In the genomic region with DNA sequence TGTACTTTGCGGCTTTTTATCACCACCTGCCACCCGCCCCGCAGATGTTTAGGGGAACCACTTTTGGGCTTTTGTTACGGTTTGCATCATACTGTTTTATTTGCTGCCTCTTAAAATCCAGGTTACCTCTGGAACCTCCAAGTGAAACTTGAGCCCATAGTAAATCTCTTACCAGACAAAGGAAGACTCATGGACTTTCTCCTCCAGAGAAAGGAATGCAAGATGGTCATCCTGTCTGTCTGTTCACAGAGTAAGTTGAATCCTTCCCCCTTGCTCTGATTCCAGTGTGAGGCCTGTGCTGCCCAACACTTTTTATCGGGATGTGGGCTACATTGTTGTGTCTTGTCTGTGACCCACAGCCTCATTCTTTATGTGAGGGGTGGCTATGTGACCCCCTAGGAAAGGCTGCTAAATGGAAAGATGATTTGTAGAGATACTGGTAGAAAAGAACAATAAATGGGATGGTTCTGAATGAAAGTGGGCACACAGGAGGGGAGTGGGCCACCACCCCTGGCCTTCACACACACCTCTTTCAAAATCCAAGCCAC, we compare ENCODE assay signal across 26 cellular contexts. TPM values are rescaled to one million over a fixed set of nuclear protein-coding genes. Genes with fewer than 3 reads are reported as not detected.
A peak's percentile ranks its signal among the peaks of the same experiment; 100 is the strongest.
DNase-seq lines count a peak whose midpoint lies in the region; ATAC-seq lines count a peak whose summit lies in the region.
"Had no signal": no experiment of that assay in that cellular context is flagged by ENCODE, and none has a peak within 500 bp of the region (broad histone marks: within the 10 kb centered on the region; RNA-seq: fewer than 3 reads in every experiment).

No MANE protein-coding gene starts in this region.

- peaks cover 89% of the 10 kb centered on the region for H3K36me3 Mint-ChIP-seq in activated T-cell treated with anti-CD3 and anti-CD28 coated beads, Interleukin-2, amount 50 U/mL, for 24 hours (ENCODE audit: low read depth)
- H3K36me3 Mint-ChIP-seq in activated T-cell treated with anti-CD3 and anti-CD28 coated beads, Interleukin-2, amount 50 U/mL, for 72 hours (ENCODE audit: insufficient read depth in 2 of 2) = peaks cover 7 to 34% of the 10 kb centered on the region in 2 donors
- H3K36me3 Mint-ChIP-seq in T-helper 17 cell (ENCODE audit: low read depth) (no peaks in the 10 kb centered on the region), T-cell (peaks cover 61% of the 10 kb centered on the region)
- peaks cover 100% of the 10 kb centered on the region for H3K36me3 Mint-ChIP-seq in stimulated activated effector memory CD8-positive, alpha-beta T cell treated with anti-CD3 and anti-CD28 coated beads, Interleukin-12 subunit alpha, Interleukin-12 subunit beta, amount 100 ng/mL, for 72 hours

- DNase-seq in activated T-cell treated with anti-CD3 and anti-CD28 coated beads, Interleukin-2, amount 50 U/mL, for 24 hours = no peak
- no peak for DNase-seq in activated T-cell treated with anti-CD3 and anti-CD28 coated beads, Interleukin-2, amount 50 U/mL, for 72 hours
- no peak for DNase-seq in T-helper 17 cell
- DNase-seq in mesenchymal stem cell = no peak
- no peak for DNase-seq in stimulated activated effector memory CD8-positive, alpha-beta T cell treated with anti-CD3 and anti-CD28 coated beads, Interleukin-12 subunit alpha, Interleukin-12 subunit beta, amount 100 ng/mL, for 72 hours (ENCODE audit: low spot score in 2 of 2)
- DNase-seq in HAP-1 (ENCODE audit: low spot score in 2 of 2) = no peak
- DNase-seq in NK-92 treated with Interleukin-12 subunit alpha and Interleukin-12 subunit beta, amount 100 ng/mL, for 24 hours (lab: John Stamatoyannopoulos, UW) = no peak
- no peak for DNase-seq in T-cell
- DNase-seq: activated CD4-positive, alpha-beta T cell treated with anti-CD3 and anti-CD28 coated beads for 48 hours; activated naive CD4-positive, alpha-beta T cell treated with Interleukin-2 at 50 U/mL for 16 hours; activated T-cell treated with anti-CD3 and anti-CD28 coated beads, Interleukin-2, amount 50 U/mL, for 48 hours; BE2C; effector CD4-positive, alpha-beta T cell; glutamatergic neuron; naive thymus-derived CD8-positive, alpha-beta T cell; NCI-H1092 treated with DMSO at 0.1 percent for 48 hours; NCI-H1930; NCI-H226; OCI-M1; pancreas; right cardiac atrium; stimulated activated CD4-positive, alpha-beta T cell treated with anti-CD3 and anti-CD28 coated beads, Interleukin-12 subunit alpha, Interleukin-12 subunit beta, amount 100 ng/mL, for 4 hours; stimulated activated CD4-positive, alpha-beta T cell treated with anti-CD3 and anti-CD28 coated beads, Interleukin-4, amount 100 ng/mL, for 24 hours had no signal

- H2AK5ac ChIP-seq in mesenchymal stem cell (ENCODE audit: low read length, severe bottlenecking) = no peak overlapping the region

- H3K4me3 ChIP-seq in mesenchymal stem cell (ENCODE audit: insufficient read depth in 1 of 2, low read depth in 1 of 2, low read length in 2 of 2) = no peak overlapping the region
- H3K4me3 ChIP-seq in HAP-1 = no peak overlapping the region
- H3K4me3 ChIP-seq: pancreas, SK-N-MC had no signal

- no peak overlapping the region for H4K91ac ChIP-seq in mesenchymal stem cell (ENCODE audit: low read length)

- H3K4me2 ChIP-seq in mesenchymal stem cell (ENCODE audit: low read length, poor library complexity, severe bottlenecking) = no peak overlapping the region

- H3K27me3 ChIP-seq in mesenchymal stem cell (ENCODE audit: control insufficient read depth in 1 of 2, insufficient read depth in 1 of 2, low read length in 2 of 2) = no peaks in the 10 kb centered on the region
- H3K27me3 ChIP-seq in HAP-1 (ENCODE audit: low read depth) = no peaks in the 10 kb centered on the region
- H3K27me3 ChIP-seq: BE2C, pancreas had no signal

- WGBS in mesenchymal stem cell = 99% methylated on average over 5 of the region's 5 CpGs

- no peak for ATAC-seq in activated T-cell treated with anti-CD3 and anti-CD28 coated beads, Interleukin-2, amount 50 U/mL, for 72 hours (replicated peaks in 1 of 2)
- ATAC-seq in T-helper 17 cell (no peak), T-cell (replicated peaks in 1 of 4) (no peak)
- ATAC-seq in stimulated activated effector memory CD8-positive, alpha-beta T cell treated with anti-CD3 and anti-CD28 coated beads, Interleukin-12 subunit alpha, Interleukin-12 subunit beta, amount 100 ng/mL, for 72 hours = no peak
- ATAC-seq: naive thymus-derived CD8-positive, alpha-beta T cell; pancreas; right cardiac atrium; stimulated activated memory B cell treated with anti-CD40 and anti-IgM and Interleukin-4, amounts not matched to agents 10 μg/mL and 1 μg/mL and 100 μg/mL, for 72 hours had no signal

- H3K36me3 ChIP-seq in mesenchymal stem cell (ENCODE audit: control insufficient read depth in 1 of 2, insufficient read depth in 2 of 2, low read depth in 1 of 2, low read length in 2 of 2) (peaks cover 61 to 89% of the 10 kb centered on the region in 2 experiments), HAP-1 (replicated peaks) (peaks cover 69% of the 10 kb centered on the region)
- H3K36me3 ChIP-seq: BE2C had no signal

- no peak overlapping the region for H2BK120ac ChIP-seq in mesenchymal stem cell (ENCODE audit: low read depth, low read length)

- in situ Hi-C loops in HAP-1 (cut with MboI; ENCODE audit: low sequenced_read_pairs) = no loop called here

- H4K8ac ChIP-seq in mesenchymal stem cell (ENCODE audit: low read length) = no peak overlapping the region

- H3K9ac ChIP-seq in mesenchymal stem cell (ENCODE audit: low read length) = no peak overlapping the region

- H3K18ac ChIP-seq in mesenchymal stem cell (ENCODE audit: low read depth in 1 of 2, low read length in 2 of 2) = no peak overlapping the region

- no peak overlapping the region for H2AFZ ChIP-seq in mesenchymal stem cell (ENCODE audit: low read depth, low read length)

- no peak overlapping the region for H3K23ac ChIP-seq in mesenchymal stem cell (ENCODE audit: low read length in 2 of 2)

- no peak overlapping the region for H3K4me3 Mint-ChIP-seq in activated T-cell treated with anti-CD3 and anti-CD28 coated beads, Interleukin-2, amount 50 U/mL, for 24 hours
- H3K4me3 Mint-ChIP-seq in activated T-cell treated with anti-CD3 and anti-CD28 coated beads, Interleukin-2, amount 50 U/mL, for 72 hours = no peak overlapping the region
- H3K4me3 Mint-ChIP-seq in T-helper 17 cell (no peak overlapping the region), T-cell (no peak overlapping the region)
- no peak overlapping the region for H3K4me3 Mint-ChIP-seq in stimulated activated effector memory CD8-positive, alpha-beta T cell treated with anti-CD3 and anti-CD28 coated beads, Interleukin-12 subunit alpha, Interleukin-12 subunit beta, amount 100 ng/mL, for 72 hours
- H3K4me3 Mint-ChIP-seq: naive thymus-derived CD8-positive, alpha-beta T cell; stimulated activated memory B cell treated with anti-CD40 and anti-IgM and Interleukin-4, amounts not matched to agents 10 μg/mL and 1 μg/mL and 100 μg/mL, for 72 hours; T-helper 2 cell treated with Interferon-gamma antibody and Interleukin-4, amounts not matched to agents 5 μg/mL and 100 μg/mL, for 36 hours had no signal

- H2BK15ac ChIP-seq in mesenchymal stem cell (ENCODE audit: low read depth, poor library complexity, severe bottlenecking) = no peak overlapping the region

- H3K14ac ChIP-seq in mesenchymal stem cell (ENCODE audit: low read length in 2 of 2) = no peak overlapping the region

- H3K27ac Mint-ChIP-seq in activated T-cell treated with anti-CD3 and anti-CD28 coated beads, Interleukin-2, amount 50 U/mL, for 24 hours = peak overlapping the region; percentile 61
- no peak overlapping the region for H3K27ac Mint-ChIP-seq in activated T-cell treated with anti-CD3 and anti-CD28 coated beads, Interleukin-2, amount 50 U/mL, for 72 hours
- H3K27ac Mint-ChIP-seq in T-helper 17 cell = peak overlapping the region; percentile 47
- H3K27ac Mint-ChIP-seq in stimulated activated effector memory CD8-positive, alpha-beta T cell treated with anti-CD3 and anti-CD28 coated beads, Interleukin-12 subunit alpha, Interleukin-12 subunit beta, amount 100 ng/mL, for 72 hours = peak overlapping the region; percentile 34
- H3K27ac Mint-ChIP-seq in T-cell = no peak overlapping the region
- H3K27ac Mint-ChIP-seq: stimulated activated memory B cell treated with anti-CD40 and anti-IgM and Interleukin-4, amounts not matched to agents 10 μg/mL and 1 μg/mL and 100 μg/mL, for 72 hours; T-helper 2 cell treated with Interferon-gamma antibody and Interleukin-4, amounts not matched to agents 5 μg/mL and 100 μg/mL, for 36 hours had no signal

- peak overlapping the region; percentile 11 for H3K27ac ChIP-seq in mesenchymal stem cell (ENCODE audit: low read length, poor library complexity, severe bottlenecking)
- H3K27ac ChIP-seq: pancreas, SK-N-MC had no signal

- H3K9me3 ChIP-seq in T-helper 17 cell (ENCODE audit: control insufficient read depth, low read length, poor library complexity, severe bottlenecking) = no peaks in the 10 kb centered on the region
- H3K9me3 ChIP-seq in mesenchymal stem cell (ENCODE audit: control insufficient read depth, low read length) = no peaks in the 10 kb centered on the region
- H3K9me3 ChIP-seq in HAP-1 = no peaks in the 10 kb centered on the region
- H3K9me3 ChIP-seq: BE2C, pancreas had no signal

- CTCF ChIA-PET in T-cell (lab: Charles Lee) = interaction anchor here (1.0 to 1.5 kb wide), 2 partner anchors 10 to 11 kb away, joined by 5 read pairs; no protein-coding TSS in a partner anchor

- POLR2A ChIA-PET in T-cell (lab: Charles Lee) = no interaction called here

- H3K4me1 Mint-ChIP-seq in activated T-cell treated with anti-CD3 and anti-CD28 coated beads, Interleukin-2, amount 50 U/mL, for 24 hours (ENCODE audit: low read depth) = peaks cover 23% of the 10 kb centered on the region
- peaks cover 18% of the 10 kb centered on the region for H3K4me1 Mint-ChIP-seq in activated T-cell treated with anti-CD3 and anti-CD28 coated beads, Interleukin-2, amount 50 U/mL, for 72 hours (ENCODE audit: low read depth)
- H3K4me1 Mint-ChIP-seq in T-helper 17 cell (peaks cover 7% of the 10 kb centered on the region), T-cell (peaks cover 0 to 10% (median 0%) of the 10 kb centered on the region in 3 donors)
- peaks cover 23% of the 10 kb centered on the region for H3K4me1 Mint-ChIP-seq in stimulated activated effector memory CD8-positive, alpha-beta T cell treated with anti-CD3 and anti-CD28 coated beads, Interleukin-12 subunit alpha, Interleukin-12 subunit beta, amount 100 ng/mL, for 72 hours

- H3K79me1 ChIP-seq in mesenchymal stem cell (replicated peaks; ENCODE audit: low read length, poor library complexity, severe bottlenecking) = peaks cover 18% of the 10 kb centered on the region

- no peak overlapping the region for H2BK5ac ChIP-seq in mesenchymal stem cell (ENCODE audit: low read depth, low read length, poor library complexity, severe bottlenecking)

- no peak overlapping the region for H2BK12ac ChIP-seq in mesenchymal stem cell (ENCODE audit: low read length in 2 of 2)

- H3K9me3 Mint-ChIP-seq in activated T-cell treated with anti-CD3 and anti-CD28 coated beads, Interleukin-2, amount 50 U/mL, for 24 hours = no peaks in the 10 kb centered on the region
- H3K9me3 Mint-ChIP-seq in activated T-cell treated with anti-CD3 and anti-CD28 coated beads, Interleukin-2, amount 50 U/mL, for 72 hours = no peaks in the 10 kb centered on the region
- H3K9me3 Mint-ChIP-seq in stimulated activated effector memory CD8-positive, alpha-beta T cell treated with anti-CD3 and anti-CD28 coated beads, Interleukin-12 subunit alpha, Interleukin-12 subunit beta, amount 100 ng/mL, for 72 hours = no peaks in the 10 kb centered on the region
- H3K9me3 Mint-ChIP-seq in T-cell = no peaks in the 10 kb centered on the region
- H3K9me3 Mint-ChIP-seq: naive thymus-derived CD8-positive, alpha-beta T cell; stimulated activated memory B cell treated with anti-CD40 and anti-IgM and Interleukin-4, amounts not matched to agents 10 μg/mL and 1 μg/mL and 100 μg/mL, for 72 hours; T-helper 2 cell treated with Interferon-gamma antibody and Interleukin-4, amounts not matched to agents 5 μg/mL and 100 μg/mL, for 36 hours had no signal

- H3K4ac ChIP-seq in mesenchymal stem cell (ENCODE audit: low read depth in 1 of 2, low read length in 2 of 2) = no peak overlapping the region

- peaks cover 22% of the 10 kb centered on the region for H3K4me1 ChIP-seq in mesenchymal stem cell (ENCODE audit: control insufficient read depth, insufficient read depth, low read depth, low read length)
- H3K4me1 ChIP-seq in HAP-1 = no peaks in the 10 kb centered on the region
- H3K4me1 ChIP-seq: BE2C, pancreas had no signal

- no peaks in the 10 kb centered on the region for H3K27me3 Mint-ChIP-seq in activated T-cell treated with anti-CD3 and anti-CD28 coated beads, Interleukin-2, amount 50 U/mL, for 24 hours
- H3K27me3 Mint-ChIP-seq in activated T-cell treated with anti-CD3 and anti-CD28 coated beads, Interleukin-2, amount 50 U/mL, for 72 hours (ENCODE audit: low read depth) = no peaks in the 10 kb centered on the region
- H3K27me3 Mint-ChIP-seq in T-helper 17 cell (no peaks in the 10 kb centered on the region), T-cell (no peaks in the 10 kb centered on the region)
- H3K27me3 Mint-ChIP-seq: naive thymus-derived CD8-positive, alpha-beta T cell; stimulated activated memory B cell treated with anti-CD40 and anti-IgM and Interleukin-4, amounts not matched to agents 10 μg/mL and 1 μg/mL and 100 μg/mL, for 72 hours had no signal

RNA-seq across cellular contexts. Expression of a gene that starts 23.3 kb away (rescaled TPM):
- 10 to 100 TPM; 46.8 to 52.3 TPM for total RNA-seq in activated T-cell treated with anti-CD3 and anti-CD28 coated beads, Interleukin-2, amount 50 U/mL, for 72 hours
- total RNA-seq in T-helper 17 cell (10 to 100 TPM; 64.0 to 72.2 TPM), T-cell (10 to 100 TPM; 46.9 to 57.4 (median 51.0) TPM)
- 24.8 TPM for polyA plus RNA-seq in mesenchymal stem cell (2013, experiment 1 of 2)
- polyA plus RNA-seq in mesenchymal stem cell (2013, experiment 2 of 2) = 24.4 TPM

RNA-seq across cellular contexts. Expression of a gene that starts 59.7 kb away (rescaled TPM):
- 10 to 100 TPM; 29.3 to 32.4 TPM for total RNA-seq in activated T-cell treated with anti-CD3 and anti-CD28 coated beads, Interleukin-2, amount 50 U/mL, for 72 hours
- total RNA-seq in T-helper 17 cell (10 to 100 TPM; 43.5 to 45.8 TPM), T-cell (10 to 100 TPM; 35.2 to 52.7 (median 39.4) TPM)
- 65.6 TPM for polyA plus RNA-seq in mesenchymal stem cell (2013, experiment 1 of 2)
- 62.1 TPM for polyA plus RNA-seq in mesenchymal stem cell (2013, experiment 2 of 2)

Comparison
In these comparisons a context has a peak if more than half of its experiments do, and no peak if none do; other contexts are left out.
1. H3K27ac Mint-ChIP-seq: peak in activated T-cell treated with anti-CD3 and anti-CD28 coated beads, Interleukin-2, amount 50 U/mL, for 24 hours (single experiment), T-helper 17 cell (single experiment) and stimulated activated effector memory CD8-positive, alpha-beta T cell treated with anti-CD3 and anti-CD28 coated beads, Interleukin-12 subunit alpha, Interleukin-12 subunit beta, amount 100 ng/mL, for 72 hours (single experiment); none in activated T-cell treated with anti-CD3 and anti-CD28 coated beads, Interleukin-2, amount 50 U/mL, for 72 hours (single experiment) and T-cell (0 of 2).